ENCODE assay signal across 24 cellular contexts in genomic region chr5:11590475-11590874, GRCh38.
DNase-seq lines count a peak whose midpoint lies in the region; ATAC-seq, FAIRE-seq and TF ChIP-seq lines count a peak whose summit lies in the region.
"Had no signal": no experiment of that assay in that cellular context is flagged by ENCODE, and none has a peak within 500 bp of the region (broad histone marks: within the 10 kb centered on the region; RNA-seq: fewer than 3 reads in every experiment).

No MANE protein-coding gene starts in this region.

- TF ChIP-seq RAD21 in H1 (IDR thresholded peaks at IDR 0.05 in 1 of 2, conservative IDR thresholded peaks at IDR 0.05 in 1 of 2; ENCODE audit: low read depth in 2 of 2, low read length in 2 of 2) = no peak

- no peak overlapping the region for H3K4me3 ChIP-seq in Caco-2 (ENCODE audit: low read depth, low read length)
- no peak overlapping the region for H3K4me3 ChIP-seq in SK-N-MC
- no peak overlapping the region for H3K4me3 ChIP-seq in H1 (ENCODE audit: extremely low read depth in 1 of 4, insufficient read depth in 2 of 4, low read depth in 3 of 4, low read length in 4 of 4)
- no peak overlapping the region for H3K4me3 ChIP-seq in gastrocnemius medialis
- H3K4me3 ChIP-seq: BLaER1 had no signal

- H2BK15ac ChIP-seq in H1 (ENCODE audit: low read length) = 0 out of 2 replicates have a peak overlapping the region, but pooled peaks have one; percentile 23

- H2BK5ac ChIP-seq in H1 (ENCODE audit: low read depth, low read length) = no peak overlapping the region

- H2BK20ac ChIP-seq in H1 (ENCODE audit: low read length) = no peak overlapping the region

- no peak overlapping the region for H3K23ac ChIP-seq in H1 (ENCODE audit: insufficient read length)

- H3K4me3 Mint-ChIP-seq in Caco-2 (ENCODE audit: unreplicated experiment) (no peak overlapping the region), progenitor cell of endocrine pancreas (ENCODE audit: low read depth) (no peak overlapping the region)
- no peak overlapping the region for H3K4me3 Mint-ChIP-seq in T-helper 2 cell treated with Interferon-gamma antibody and Interleukin-4, amounts not matched to agents 5 μg/mL and 100 μg/mL, for 36 hours
- H3K4me3 Mint-ChIP-seq: B cell; CD4-positive, CD25-positive, alpha-beta regulatory T cell; CD8-positive, alpha-beta T cell had no signal

- peak overlapping the region; percentile 54 for H3K27ac Mint-ChIP-seq in Caco-2 (ENCODE audit: unreplicated experiment)
- peak overlapping the region; percentile 75 for H3K27ac Mint-ChIP-seq in progenitor cell of endocrine pancreas
- H3K27ac Mint-ChIP-seq in T-helper 2 cell treated with Interferon-gamma antibody and Interleukin-4, amounts not matched to agents 5 μg/mL and 100 μg/mL, for 36 hours = no peak overlapping the region
- H3K27ac Mint-ChIP-seq: B cell; CD4-positive, CD25-positive, alpha-beta regulatory T cell; CD8-positive, alpha-beta T cell had no signal

- in situ Hi-C loops in gastrocnemius medialis (cut with MboI; ENCODE audit: low sequenced_read_pairs in 4 of 4) = no loop called here

- no peak for TF ChIP-seq EP300 in H1 (IDR thresholded peaks at IDR 0.05; ENCODE audit: borderline replicate concordance in 1 of 2, low read depth in 2 of 2, low read length in 2 of 2)

- intact Hi-C loops in Caco-2 (cut with micrococcal nuclease; ENCODE audit: unreplicated experiment) (no loop called here), gastrocnemius medialis (cut with DNase I; ENCODE audit: low total_unique reads) (no loop called here)

- no peak overlapping the region for H3K4ac ChIP-seq in H1 (replicated peaks; ENCODE audit: insufficient read length, low read depth, low read length)

- H3K9me3 Mint-ChIP-seq in Caco-2 (ENCODE audit: unreplicated experiment) = peaks cover 27% of the 10 kb centered on the region
- peaks cover 8% of the 10 kb centered on the region for H3K9me3 Mint-ChIP-seq in progenitor cell of endocrine pancreas (ENCODE audit: low read depth)
- no peaks in the 10 kb centered on the region for H3K9me3 Mint-ChIP-seq in T-helper 2 cell treated with Interferon-gamma antibody and Interleukin-4, amounts not matched to agents 5 μg/mL and 100 μg/mL, for 36 hours

- no peaks in the 10 kb centered on the region for H3K36me3 ChIP-seq in Caco-2 (ENCODE audit: control insufficient read depth, insufficient read depth, low read length)
- H3K36me3 ChIP-seq in SK-N-MC (ENCODE audit: insufficient read depth, low read length) = no peaks in the 10 kb centered on the region
- H3K36me3 ChIP-seq in H1 (ENCODE audit: control insufficient read depth in 2 of 4, insufficient read depth in 4 of 4, low read length in 3 of 4) = no peaks in the 10 kb centered on the region
- no peaks in the 10 kb centered on the region for H3K36me3 ChIP-seq in gastrocnemius medialis
- H3K36me3 ChIP-seq: BLaER1 had no signal

- no peaks in the 10 kb centered on the region for H3K79me1 ChIP-seq in H1 (ENCODE audit: low read depth, low read length)

- peaks cover 15% of the 10 kb centered on the region for H3K4me1 ChIP-seq in Caco-2
- peaks cover 0 to 3% (median 2%) of the 10 kb centered on the region in 4 experiments; a peak in 2 of 7 replicates for H3K4me1 ChIP-seq in H1 (replicated peaks in 1 of 4; ENCODE audit: control insufficient read depth in 3 of 4, insufficient read depth in 4 of 4, low read length in 3 of 4)
- peaks cover 0 to 3% of the 10 kb centered on the region in 2 donors for H3K4me1 ChIP-seq in gastrocnemius medialis
- H3K4me1 ChIP-seq: BLaER1 had no signal

- FAIRE-seq in H1 (lab: Jason Lieb, UNC) = no peak
- FAIRE-seq: A204.1, GM12891, GM18507, GM19239 had no signal

- CTCF ChIA-PET in Caco-2 (lab: Charles Lee) (no interaction called here), H1 (lab: Charles Lee; ENCODE audit: partially characterized antibody) (no interaction called here)

- DNase-seq in Caco-2 (no peak), SK-N-MC (ENCODE audit: low read depth, low spot score) (no peak), H1 (ENCODE audit: low read depth in 1 of 2, low spot score in 2 of 2) (no peak), progenitor cell of endocrine pancreas (ENCODE audit: low spot score, unreplicated experiment) (no peak), gastrocnemius medialis (no peak)
- DNase-seq in T-helper 2 cell treated with Interferon-gamma antibody and Interleukin-4, amounts not matched to agents 5 μg/mL and 100 μg/mL, for 36 hours (ENCODE audit: low spot score) = no peak
- DNase-seq: CD4-positive, CD25-positive, alpha-beta regulatory T cell; CD8-positive, alpha-beta T cell; DMS53; DMS79 treated with DMSO at 0.1 percent for 48 hours; GF-D8; GOT3; H7; HCEC 1CT had no signal

- no peak overlapping the region for H3K18ac ChIP-seq in H1 (ENCODE audit: extremely low read depth, low read length)

- H4K5ac ChIP-seq in H1 (ENCODE audit: insufficient read length, low read depth, low read length) = no peak overlapping the region

- no peak for ATAC-seq in GM18868 (IDR thresholded peaks at IDR 0.05; ENCODE audit: unreplicated experiment)
- ATAC-seq in gastrocnemius medialis = no peak
- no peak for ATAC-seq in GM21515 (IDR thresholded peaks at IDR 0.05; ENCODE audit: unreplicated experiment)
- ATAC-seq: CD8-positive, alpha-beta T cell had no signal

- 0 out of 4 replicates have a peak, but pooled peaks cover 0 to 3% of the 10 kb centered on the region in 2 experiments for H3K79me2 ChIP-seq in H1 (ENCODE audit: control insufficient read depth in 1 of 2, insufficient read depth in 2 of 2, low read length in 2 of 2)

- H3K9ac ChIP-seq in SK-N-MC (ENCODE audit: insufficient read length) = no peak overlapping the region
- no peak overlapping the region for H3K9ac ChIP-seq in H1 (replicated peaks in 1 of 4; ENCODE audit: extremely low read depth in 1 of 4, low read depth in 3 of 4, low read length in 3 of 4)
- H3K9ac ChIP-seq: BLaER1 had no signal

- H4K8ac ChIP-seq in H1 (ENCODE audit: extremely low read depth, insufficient read depth, low read length) = no peak overlapping the region

- no peak overlapping the region for H3K4me2 ChIP-seq in H1 (ENCODE audit: insufficient read depth in 1 of 2, low read depth in 2 of 2, low read length in 2 of 2)
- H3K4me2 ChIP-seq: BLaER1 had no signal

- BruUV-seq in Caco-2 (replicated peaks; lab: Mats Ljungman, UMichigan) = no TSS peak

- WGBS in H1 (ENCODE audit: extremely low coverage in 1 of 2, insufficient coverage in 1 of 2, insufficient read length in 1 of 2, insufficient replicate concordance in 2 of 2, low coverage in 1 of 2, low lambda C conversion rate in 2 of 2, missing lambda C conversion rate in 1 of 2), 2 experiments = 99% methylated on average over 6 of the region's 6 CpGs; no CpG with 5 or more reads in 1 of the 2 experiments

- H3K27ac ChIP-seq in SK-N-MC (peak overlapping the region; percentile 96), H1 (ENCODE audit: low read depth, low read length) (no peak overlapping the region), gastrocnemius medialis (no peak overlapping the region)
- H3K27ac ChIP-seq: 22Rv1, BLaER1, C4-2B had no signal

- no peak overlapping the region; the same call in 1 of the 2 replicates for H2AK5ac ChIP-seq in H1 (ENCODE audit: low read depth, low read length)

- no peaks in the 10 kb centered on the region for H3K23me2 ChIP-seq in H1 (ENCODE audit: low read depth, low read length)

- H3K9me3 ChIP-seq in Caco-2 = peaks cover 12% of the 10 kb centered on the region; the same call in 1 of the 2 replicates
- H3K9me3 ChIP-seq in SK-N-MC (ENCODE audit: low read depth, low read length) = no peaks in the 10 kb centered on the region
- H3K9me3 ChIP-seq in H1 (ENCODE audit: insufficient read depth in 2 of 2, low read depth in 1 of 2, low read length in 1 of 2) = peaks cover 0 to 9% of the 10 kb centered on the region in 2 experiments; a peak in 1 of 4 replicates
- no peaks in the 10 kb centered on the region for H3K9me3 ChIP-seq in gastrocnemius medialis

- no peak overlapping the region for H2BK120ac ChIP-seq in H1 (replicated peaks; ENCODE audit: low read depth, low read length)

- H3K4me1 Mint-ChIP-seq in Caco-2 (ENCODE audit: low read depth, unreplicated experiment) (no peaks in the 10 kb centered on the region), progenitor cell of endocrine pancreas (ENCODE audit: low read depth) (peaks cover 48% of the 10 kb centered on the region)
- no peaks in the 10 kb centered on the region for H3K4me1 Mint-ChIP-seq in T-helper 2 cell treated with Interferon-gamma antibody and Interleukin-4, amounts not matched to agents 5 μg/mL and 100 μg/mL, for 36 hours (ENCODE audit: low read depth)
- H3K4me1 Mint-ChIP-seq: CD4-positive, CD25-positive, alpha-beta regulatory T cell had no signal

- no peak overlapping the region for H2AFZ ChIP-seq in H1 (ENCODE audit: low read length)

- H4K20me1 ChIP-seq in H1 (replicated peaks in 1 of 2; ENCODE audit: control insufficient read depth in 1 of 2, insufficient read depth in 2 of 2, low read length in 2 of 2) = no peaks in the 10 kb centered on the region
- H4K20me1 ChIP-seq: BLaER1 had no signal

- H2BK12ac ChIP-seq in H1 (ENCODE audit: low read depth, low read length) = 0 out of 2 replicates have a peak overlapping the region, but pooled peaks have one; percentile 40

- TF ChIP-seq CTCF in Caco-2 (IDR thresholded peaks at IDR 0.05; ENCODE audit: insufficient read depth in 1 of 2, low read depth in 1 of 2, low read length in 1 of 2, severe bottlenecking in 1 of 2, unreplicated experiment in 1 of 2) (no peak), H1 (IDR thresholded peaks at IDR 0.05; ENCODE audit: control extremely low read depth in 1 of 3, insufficient read depth in 1 of 3, low read depth in 1 of 3, low read length in 3 of 3) (no peak), progenitor cell of endocrine pancreas (IDR thresholded peaks at IDR 0.05; ENCODE audit: unreplicated experiment) (no peak), gastrocnemius medialis (IDR thresholded peaks at IDR 0.05 in 4 of 5, conservative IDR thresholded peaks at IDR 0.05 in 1 of 5) (no peak)

- POLR2A ChIA-PET in Caco-2 (lab: Charles Lee) = no interaction called here
- POLR2A ChIA-PET in H1 (lab: Charles Lee; ENCODE audit: partially characterized antibody) = no interaction called here

- no peak overlapping the region for H3K14ac ChIP-seq in H1 (ENCODE audit: insufficient read length)

- H3K27me3 ChIP-seq in Caco-2 (replicated peaks; ENCODE audit: control insufficient read depth, insufficient read depth, low read length) (no peaks in the 10 kb centered on the region), H1 (replicated peaks in 1 of 4; ENCODE audit: control insufficient read depth in 3 of 4, extremely low read depth in 1 of 4, insufficient read depth in 3 of 4, low read length in 3 of 4) (no peaks in the 10 kb centered on the region), gastrocnemius medialis (no peaks in the 10 kb centered on the region)
- H3K27me3 ChIP-seq: BLaER1 had no signal

- TF ChIP-seq POLR2A in H1 (IDR thresholded peaks at IDR 0.05; ENCODE audit: control extremely low read depth in 1 of 2, low read depth in 2 of 2, low read length in 2 of 2) (no peak), gastrocnemius medialis (IDR thresholded peaks at IDR 0.05) (no peak)

- no peak overlapping the region for H4K91ac ChIP-seq in H1 (replicated peaks; ENCODE audit: insufficient read length, low read length)

- no peak overlapping the region for H3K56ac ChIP-seq in H1 (replicated peaks; ENCODE audit: insufficient read length, low read depth, low read length)

- H3K36me3 Mint-ChIP-seq in Caco-2 (ENCODE audit: insufficient read depth, unreplicated experiment) = peaks cover 12% of the 10 kb centered on the region
- H3K36me3 Mint-ChIP-seq in progenitor cell of endocrine pancreas (ENCODE audit: insufficient read depth) = peaks cover 11% of the 10 kb centered on the region
- H3K36me3 Mint-ChIP-seq in T-helper 2 cell treated with Interferon-gamma antibody and Interleukin-4, amounts not matched to agents 5 μg/mL and 100 μg/mL, for 36 hours (ENCODE audit: low read depth) = no peaks in the 10 kb centered on the region
- H3K36me3 Mint-ChIP-seq: CD8-positive, alpha-beta T cell had no signal

- H3K27me3 Mint-ChIP-seq in Caco-2 (ENCODE audit: insufficient read depth, unreplicated experiment) (no peaks in the 10 kb centered on the region), progenitor cell of endocrine pancreas (no peaks in the 10 kb centered on the region)
- H3K27me3 Mint-ChIP-seq in T-helper 2 cell treated with Interferon-gamma antibody and Interleukin-4, amounts not matched to agents 5 μg/mL and 100 μg/mL, for 36 hours (ENCODE audit: low read depth) = no peaks in the 10 kb centered on the region
- H3K27me3 Mint-ChIP-seq: B cell; CD4-positive, CD25-positive, alpha-beta regulatory T cell had no signal
